8 cellular contexts compared by ENCODE assay signal in genomic region chr12:57611116-57611809, GRCh38. TPM values are rescaled to one million over a fixed set of nuclear protein-coding genes. Genes with fewer than 3 reads are reported as not detected.
DNase-seq lines count a peak whose midpoint lies in the region; ATAC-seq and TF ChIP-seq lines count a peak whose summit lies in the region.

ARHGEF25 (plus strand) TSS chr12:57611435; CDS start chr12:57611895, 460 bp downstream.

- H3K4me3 Mint-ChIP-seq in activated naive CD8-positive, alpha-beta T cell treated with anti-CD3 and anti-CD28 coated beads, Interleukin-2, amount 10 ng/mL, durations not matched to agents 7 days and 5 days = peak within 1 kb of the TSS; percentile 74

- intact Hi-C loops in PC-3 (cut with micrococcal nuclease) = no loop called here
- intact Hi-C loops in ovary (cut with DNase I) = loop anchor here in 1 of 4 donors (5.0 kb wide), 1 partner anchor 89 kb away; the partner anchor contains the start of genes DDIT3 and MBD6

- peak within 1 kb of the TSS; percentile 96 for H2AFZ ChIP-seq in PC-3 (ENCODE audit: low read length)

- H3K27me3 ChIP-seq in PC-3 (ENCODE audit: low read length) = no peaks in the 10 kb centered on the region
- peaks cover 20% of the 10 kb centered on the region for H3K27me3 ChIP-seq in cardiac muscle cell
- no peaks in the 10 kb centered on the region for H3K27me3 ChIP-seq in ovary

- H3K4me1 Mint-ChIP-seq in activated naive CD8-positive, alpha-beta T cell treated with anti-CD3 and anti-CD28 coated beads, Interleukin-2, amount 10 ng/mL, durations not matched to agents 7 days and 5 days = peaks cover 10% of the 10 kb centered on the region

- POLR2A ChIA-PET in PC-3 (lab: Charles Lee; ENCODE audit: unreplicated experiment) = no interaction called here
- POLR2A ChIA-PET in activated naive CD8-positive, alpha-beta T cell treated with anti-CD3 and anti-CD28 coated beads, Interleukin-2, amount 10 ng/mL, durations not matched to agents 7 days and 5 days (lab: Charles Lee) = interaction anchor here (0.6 to 1.4 kb wide), 4 partner anchors 12 to 153 kb away, joined by 3 to 9 read pairs (median 5); partner anchors contain the start of gene PIP4K2C

- BruUV-seq in PC-3 (replicated peaks; lab: Mats Ljungman, UMichigan) = no TSS peak

- no peaks in the 10 kb centered on the region for H3K9me3 Mint-ChIP-seq in activated naive CD8-positive, alpha-beta T cell treated with anti-CD3 and anti-CD28 coated beads, Interleukin-2, amount 10 ng/mL, durations not matched to agents 7 days and 5 days

- peak within 1 kb of the TSS; percentile 75 for H3K27ac Mint-ChIP-seq in activated naive CD8-positive, alpha-beta T cell treated with anti-CD3 and anti-CD28 coated beads, Interleukin-2, amount 10 ng/mL, durations not matched to agents 7 days and 5 days

- H3K9me2 ChIP-seq in PC-3 (replicated peaks; ENCODE audit: low read length) = no peaks in the 10 kb centered on the region

- H3K4me1 ChIP-seq in PC-3 (ENCODE audit: insufficient read depth, low read length) = peaks cover 9% of the 10 kb centered on the region; the same call in 1 of the 2 replicates
- H3K4me1 ChIP-seq in cardiac muscle cell (ENCODE audit: low read depth) = peaks cover 4% of the 10 kb centered on the region
- H3K4me1 ChIP-seq in ovary (ENCODE audit: insufficient read depth) = peaks cover 3% of the 10 kb centered on the region

- H3K36me3 ChIP-seq in PC-3 (ENCODE audit: low read depth, low read length) (no peaks in the 10 kb centered on the region), cardiac muscle cell (no peaks in the 10 kb centered on the region), ovary (no peaks in the 10 kb centered on the region)

- WGBS in ovary, 3 donors = 0 to 1% (median 0%) methylated on average over 12 to 50 of the region's 50 CpGs

- peaks cover 43% of the 10 kb centered on the region for H3K27me3 Mint-ChIP-seq in activated naive CD8-positive, alpha-beta T cell treated with anti-CD3 and anti-CD28 coated beads, Interleukin-2, amount 10 ng/mL, durations not matched to agents 7 days and 5 days

- no peak for TF ChIP-seq EP300 in ovary (IDR thresholded peaks at IDR 0.05)

- TF ChIP-seq POLR2A in ovary (IDR thresholded peaks at IDR 0.05) = peak; percentile 51

- no peaks in the 10 kb centered on the region for H3K79me2 ChIP-seq in PC-3 (ENCODE audit: low read length)

- H3F3A ChIP-seq in PC-3 (ENCODE audit: low read length, unreplicated experiment) = no peaks in the 10 kb centered on the region

- TF ChIP-seq CTCF in PC-3 (conservative IDR thresholded peaks at IDR 0.05; ENCODE audit: low read depth, low read length) (no peak), cardiac muscle cell (IDR thresholded peaks at IDR 0.05; ENCODE audit: low read depth, low read length) (no peak), ovary (IDR thresholded peaks at IDR 0.05) (no peak)

- ATAC-seq in HG02852 (IDR thresholded peaks at IDR 0.05; ENCODE audit: unreplicated experiment) (peak; percentile 48), PC-3 (peak; percentile 90), GM18858 (IDR thresholded peaks at IDR 0.05; ENCODE audit: unreplicated experiment) (no peak)
- ATAC-seq in activated naive CD8-positive, alpha-beta T cell treated with anti-CD3 and anti-CD28 coated beads, Interleukin-2, amount 10 ng/mL, durations not matched to agents 7 days and 5 days (ENCODE audit: low read depth) = peak; percentile 71

- peak within 1 kb of the TSS; percentile 78 for H3K4me3 ChIP-seq in PC-3 (ENCODE audit: low read length)
- H3K4me3 ChIP-seq in cardiac muscle cell = peak within 1 kb of the TSS; percentile 42
- H3K4me3 ChIP-seq in ovary = peak within 1 kb of the TSS; percentile 68

- DNase-seq in GDM1 (lab: John Stamatoyannopoulos, UW) (peak; percentile 45), PC-3 (peak; percentile 35), cardiac muscle cell (ENCODE audit: low read depth in 1 of 2, low spot score in 1 of 2) (peak; percentile 73 to 78), ovary (peak; percentile 76 to 87 (median 82)), GM19240 (ENCODE audit: insufficient read length, low spot score) (no peak)
- DNase-seq in activated naive CD8-positive, alpha-beta T cell treated with anti-CD3 and anti-CD28 coated beads, Interleukin-2, amount 10 ng/mL, durations not matched to agents 7 days and 5 days = peak; percentile 62

- H4K20me1 ChIP-seq in PC-3 (ENCODE audit: low read length) = no peaks in the 10 kb centered on the region

- peak within 1 kb of the TSS; percentile 63 for H3K9ac ChIP-seq in PC-3 (ENCODE audit: low read length)

- H3K9me3 ChIP-seq in PC-3 (ENCODE audit: low read length) (no peaks in the 10 kb centered on the region), cardiac muscle cell (ENCODE audit: low read depth) (no peaks in the 10 kb centered on the region), ovary (no peaks in the 10 kb centered on the region)

- CTCF ChIA-PET in PC-3 (lab: Charles Lee) = interaction anchor here (0.6 kb wide), 2 partner anchors 28 to 123 kb away, joined by 3 to 4 read pairs; no protein-coding TSS in a partner anchor

- H3K27ac ChIP-seq in PC-3 (ENCODE audit: low read length) (no peak within 1 kb of the TSS), cardiac muscle cell (no peak within 1 kb of the TSS), ovary (peak within 1 kb of the TSS; percentile 56 to 84)

- H3K4me2 ChIP-seq in PC-3 (ENCODE audit: low read length) = peak within 1 kb of the TSS; percentile 88

- H3K36me3 Mint-ChIP-seq in activated naive CD8-positive, alpha-beta T cell treated with anti-CD3 and anti-CD28 coated beads, Interleukin-2, amount 10 ng/mL, durations not matched to agents 7 days and 5 days = no peaks in the 10 kb centered on the region

RNA-seq across cellular contexts. Expression of gene ARHGEF25, which starts in this region (rescaled TPM):
- total RNA-seq in PC-3 (2014; rRNA removed) (10.0 and 18.1 TPM in 2 replicates), cardiac muscle cell (22.3 and 38.6 TPM in 2 replicates), ovary (10 to 100 TPM; 22.1 to 48.4 (median 37.1) TPM)
- total RNA-seq in activated naive CD8-positive, alpha-beta T cell treated with anti-CD3 and anti-CD28 coated beads, Interleukin-2, amount 10 ng/mL, durations not matched to agents 7 days and 5 days = 1 to 10 TPM; 1.3 to 1.4 TPM
- polyA plus RNA-seq in cardiac muscle cell (2.0 and 3.5 TPM in 2 replicates), ovary (10 to 100 TPM; 47.4 to 48.8 TPM)

Comparison
In these comparisons a context has a peak if more than half of its experiments do, and no peak if none do; other contexts are left out.
1. RNA of gene ARHGEF25 (polyA plus RNA-seq): 47.4 to 48.8 TPM in ovary; 2.0 to 3.5 TPM in cardiac muscle cell; every median in the first group is over 10 times any median in the second.
2. H3K27ac ChIP-seq: peak in ovary (2 of 2); none in PC-3 (single experiment) and cardiac muscle cell (single experiment).
3. Peak in every context shown above with its lines, with median percentiles within 50 percentile points of each other: H3K4me3 ChIP-seq.